Comparison of ENCODE assay signal across 14 cellular contexts in genomic region chr7:119472398-119473038, GRCh38.
DNase-seq lines count a peak whose midpoint lies in the region; ATAC-seq, FAIRE-seq and TF ChIP-seq lines count a peak whose summit lies in the region.
"Had no signal": no experiment of that assay in that cellular context is flagged by ENCODE, and none has a peak within 500 bp of the region (broad histone marks: within the 10 kb centered on the region; RNA-seq: fewer than 3 reads in every experiment).

No MANE protein-coding gene starts in this region.

- no peak overlapping the region for H2AK5ac ChIP-seq in mesenchymal stem cell (ENCODE audit: low read length, severe bottlenecking)

- CTCF ChIA-PET in Caco-2 (lab: Charles Lee) (no interaction called here), HepG2 (lab: Yijun Ruan, JAX; ENCODE audit: low intra/inter-chr PET ratio, low total read pairs) (no interaction called here)

- no peaks in the 10 kb centered on the region for H3K9me3 Mint-ChIP-seq in Caco-2 (ENCODE audit: unreplicated experiment)
- H3K9me3 Mint-ChIP-seq: activated CD4-positive, alpha-beta T cell treated with anti-CD3 and anti-CD28 coated beads, Interleukin-2, amount 10 ng/mL, durations not matched to agents 24 days and 14 days; dendritic cell treated with granulocyte-macrophage colony-stimulating factor and Interleukin-4, amounts not matched to agents 40 ng/mL and 50 ng/mL, for 4 days had no signal

- H4K20me1 ChIP-seq in HepG2 (ENCODE audit: insufficient read depth, low read length): no peaks in the 10 kb centered on the region

- H3K36me3 ChIP-seq in Caco-2 (ENCODE audit: control insufficient read depth, insufficient read depth, low read length) (no peaks in the 10 kb centered on the region), HepG2 (replicated peaks in 1 of 2; ENCODE audit: control insufficient read depth in 1 of 2, insufficient read depth in 2 of 2, low read length in 2 of 2) (no peaks in the 10 kb centered on the region), mesenchymal stem cell (ENCODE audit: control insufficient read depth in 1 of 2, insufficient read depth in 2 of 2, low read depth in 1 of 2, low read length in 2 of 2) (no peaks in the 10 kb centered on the region)
- H3K36me3 ChIP-seq: Peyer's patch, prostate gland had no signal

- H2AFZ ChIP-seq in HepG2 (ENCODE audit: low read length): no peak overlapping the region
- no peak overlapping the region for H2AFZ ChIP-seq in mesenchymal stem cell (ENCODE audit: low read depth, low read length)

- DNase-seq in Caco-2 (peak; percentile 26 to 40), NCI-H1417 treated with DMSO at 0.1 percent for 48 hours (lab: John Stamatoyannopoulos, UW) (peak; percentile 65), NCI-H774 (lab: John Stamatoyannopoulos, UW) (peak; percentile 89), HepG2 (ENCODE audit: low spot score) (no peak), mesenchymal stem cell (no peak), NCI-H226 (no peak)
- DNase-seq: activated CD4-positive, alpha-beta T cell treated with anti-CD3 and anti-CD28 coated beads, Interleukin-2, amount 10 ng/mL, durations not matched to agents 24 days and 14 days; activated T-cell treated with anti-CD3 and anti-CD28 coated beads, Interleukin-2, amount 50 U/mL, for 48 hours; DMS 273 treated with DMSO at 0.1 percent for 48 hours; Peyer's patch had no signal

- no peak overlapping the region for H3K14ac ChIP-seq in mesenchymal stem cell (ENCODE audit: low read length in 2 of 2)

- in situ Hi-C loops in HepG2 (cut with HindIII; ENCODE audit: extremely low pct_ligation_motif_present, low pct_unique_long_range_greater_than_20kb): no loop called here

- no peak overlapping the region for H3K23ac ChIP-seq in mesenchymal stem cell (ENCODE audit: low read length in 2 of 2)

- no peaks in the 10 kb centered on the region for H3K79me1 ChIP-seq in mesenchymal stem cell (replicated peaks; ENCODE audit: low read length, poor library complexity, severe bottlenecking)

- H3K4me2 ChIP-seq in HepG2 (ENCODE audit: low read depth, low read length) (0 out of 2 replicates have a peak overlapping the region, but pooled peaks have one; percentile 10), mesenchymal stem cell (ENCODE audit: low read length, poor library complexity, severe bottlenecking) (no peak overlapping the region)

- TF ChIP-seq RAD21 in HepG2 (CRISPR knock-in tag; IDR thresholded peaks at IDR 0.05): no peak

- H3K18ac ChIP-seq in mesenchymal stem cell (ENCODE audit: low read depth in 1 of 2, low read length in 2 of 2): no peak overlapping the region

- no peak overlapping the region for H2BK120ac ChIP-seq in mesenchymal stem cell (ENCODE audit: low read depth, low read length)

- intact Hi-C loops in Caco-2 (cut with micrococcal nuclease; ENCODE audit: unreplicated experiment): no loop called here
- intact Hi-C loops in HepG2 (cut with micrococcal nuclease; ENCODE audit: unreplicated experiment): no loop called here

- no peak overlapping the region for H4K91ac ChIP-seq in mesenchymal stem cell (ENCODE audit: low read length)

- H3K27ac Mint-ChIP-seq in Caco-2 (ENCODE audit: unreplicated experiment): no peak overlapping the region
- H3K27ac Mint-ChIP-seq: activated CD4-positive, alpha-beta T cell treated with anti-CD3 and anti-CD28 coated beads, Interleukin-2, amount 10 ng/mL, durations not matched to agents 24 days and 14 days; dendritic cell treated with granulocyte-macrophage colony-stimulating factor and Interleukin-4, amounts not matched to agents 40 ng/mL and 50 ng/mL, for 4 days had no signal

- H3K27ac ChIP-seq in HepG2 (ENCODE audit: extremely low read length, insufficient read depth, low read length) (no peak overlapping the region), mesenchymal stem cell (ENCODE audit: low read length, poor library complexity, severe bottlenecking) (no peak overlapping the region)
- H3K27ac ChIP-seq: Peyer's patch, prostate gland had no signal

- TF ChIP-seq CTCF in Caco-2 (IDR thresholded peaks at IDR 0.05; ENCODE audit: insufficient read depth in 1 of 2, low read depth in 1 of 2, low read length in 1 of 2, severe bottlenecking in 1 of 2, unreplicated experiment in 1 of 2): no peak
- TF ChIP-seq CTCF in HepG2 (CRISPR knock-in tag; IDR thresholded peaks at IDR 0.05): no peak

- no peaks in the 10 kb centered on the region for H3K36me3 Mint-ChIP-seq in Caco-2 (ENCODE audit: insufficient read depth, unreplicated experiment)

- ATAC-seq in HepG2 (peak; percentile 43; the same call in 1 of the 3 replicates), HG02884 (IDR thresholded peaks at IDR 0.05; ENCODE audit: unreplicated experiment) (no peak)
- ATAC-seq in activated CD4-positive, CD25-positive, alpha-beta regulatory T cell treated with anti-CD3 and anti-CD28 coated beads, Interleukin-2, amount 50 U/mL, for 24 hours: no peak

- H2BK15ac ChIP-seq in mesenchymal stem cell (ENCODE audit: low read depth, poor library complexity, severe bottlenecking): no peak overlapping the region

- TF ChIP-seq POLR2A in HepG2 (IDR thresholded peaks at IDR 0.05; ENCODE audit: insufficient read depth in 1 of 2, low read depth in 2 of 2, low read length in 2 of 2): no peak

- no peaks in the 10 kb centered on the region for H3K79me2 ChIP-seq in HepG2 (ENCODE audit: insufficient read depth, low read length)

- H2BK12ac ChIP-seq in mesenchymal stem cell (ENCODE audit: low read length in 2 of 2): no peak overlapping the region

- no peaks in the 10 kb centered on the region for H3K4me1 Mint-ChIP-seq in Caco-2 (ENCODE audit: low read depth, unreplicated experiment)
- H3K4me1 Mint-ChIP-seq: activated CD4-positive, alpha-beta T cell treated with anti-CD3 and anti-CD28 coated beads, Interleukin-2, amount 10 ng/mL, durations not matched to agents 24 days and 14 days had no signal

- POLR2A ChIA-PET in Caco-2 (lab: Charles Lee) (no interaction called here), HepG2 (lab: Yijun Ruan, JAX) (no interaction called here)

- H3K27me3 ChIP-seq in Caco-2 (replicated peaks; ENCODE audit: control insufficient read depth, insufficient read depth, low read length) (no peaks in the 10 kb centered on the region), HepG2 (ENCODE audit: control insufficient read depth in 1 of 2, insufficient read depth in 2 of 2, low read length in 2 of 2) (no peaks in the 10 kb centered on the region), mesenchymal stem cell (ENCODE audit: control insufficient read depth in 1 of 2, insufficient read depth in 1 of 2, low read length in 2 of 2) (no peaks in the 10 kb centered on the region)
- H3K27me3 ChIP-seq: Peyer's patch had no signal

- WGBS in HepG2 (ENCODE audit: low lambda C conversion rate): 12% methylated on average over 7 of the region's 7 CpGs
- 61% methylated on average over 5 of the region's 7 CpGs for WGBS in mesenchymal stem cell

- BruUV-seq in Caco-2 (replicated peaks; lab: Mats Ljungman, UMichigan) (no TSS peak), HepG2 (replicated peaks; lab: Mats Ljungman, UMichigan) (no TSS peak)

- H3K4me3 ChIP-seq in Caco-2 (ENCODE audit: low read depth, low read length) (no peak overlapping the region), HepG2 (replicated peaks in 1 of 3; ENCODE audit: insufficient read depth in 1 of 3, low read depth in 2 of 3, low read length in 3 of 3) (no peak overlapping the region), mesenchymal stem cell (ENCODE audit: insufficient read depth in 1 of 2, low read depth in 1 of 2, low read length in 2 of 2) (no peak overlapping the region)
- H3K4me3 ChIP-seq: Peyer's patch, prostate gland had no signal

- H3K4me3 Mint-ChIP-seq in Caco-2 (ENCODE audit: unreplicated experiment): no peak overlapping the region
- H3K4me3 Mint-ChIP-seq: activated CD4-positive, alpha-beta T cell treated with anti-CD3 and anti-CD28 coated beads, Interleukin-2, amount 10 ng/mL, durations not matched to agents 24 days and 14 days; dendritic cell treated with granulocyte-macrophage colony-stimulating factor and Interleukin-4, amounts not matched to agents 40 ng/mL and 50 ng/mL, for 4 days had no signal

- H3K4ac ChIP-seq in mesenchymal stem cell (ENCODE audit: low read depth in 1 of 2, low read length in 2 of 2): no peak overlapping the region

- TF ChIP-seq EP300 in HepG2 (IDR thresholded peaks at IDR 0.05; ENCODE audit: low read depth in 2 of 2, low read length in 2 of 2) (no peak), HepG2 (CRISPR knock-in tag; IDR thresholded peaks at IDR 0.05; ENCODE audit: borderline replicate concordance) (no peak)

- H4K8ac ChIP-seq in mesenchymal stem cell (ENCODE audit: low read length): no peak overlapping the region

- no peaks in the 10 kb centered on the region for H3K27me3 Mint-ChIP-seq in Caco-2 (ENCODE audit: insufficient read depth, unreplicated experiment)
- H3K27me3 Mint-ChIP-seq: activated CD4-positive, alpha-beta T cell treated with anti-CD3 and anti-CD28 coated beads, Interleukin-2, amount 10 ng/mL, durations not matched to agents 24 days and 14 days; dendritic cell treated with granulocyte-macrophage colony-stimulating factor and Interleukin-4, amounts not matched to agents 40 ng/mL and 50 ng/mL, for 4 days had no signal

- H3K9me3 ChIP-seq in Caco-2: no peaks in the 10 kb centered on the region
- no peaks in the 10 kb centered on the region for H3K9me3 ChIP-seq in HepG2 (ENCODE audit: low read length)
- H3K9me3 ChIP-seq in mesenchymal stem cell (ENCODE audit: control insufficient read depth, low read length): no peaks in the 10 kb centered on the region
- H3K9me3 ChIP-seq: Peyer's patch, prostate gland had no signal

- H3K4me1 ChIP-seq in Caco-2 (no peaks in the 10 kb centered on the region), HepG2 (ENCODE audit: insufficient read depth, low read length) (no peaks in the 10 kb centered on the region; the same call in 1 of the 2 replicates), mesenchymal stem cell (ENCODE audit: control insufficient read depth, insufficient read depth, low read depth, low read length) (no peaks in the 10 kb centered on the region)
- H3K4me1 ChIP-seq: Peyer's patch, prostate gland had no signal

- H2BK5ac ChIP-seq in mesenchymal stem cell (ENCODE audit: low read depth, low read length, poor library complexity, severe bottlenecking): no peak overlapping the region

- FAIRE-seq in HepG2 (lab: Jason Lieb, UNC): peak; percentile 8

- no peak overlapping the region for H3K9ac ChIP-seq in HepG2 (ENCODE audit: insufficient read depth, low read depth, low read length)
- H3K9ac ChIP-seq in mesenchymal stem cell (ENCODE audit: low read length): no peak overlapping the region

TF ChIP-seq in HepG2, 621 proteins besides CTCF, POLR2A, EP300 and RAD21 (continues in another document):
- TF ChIP-seq RXRB (CRISPR knock-in tag; IDR thresholded peaks at IDR 0.05; ENCODE audit: borderline replicate concordance): no peak
- TF ChIP-seq ZEB1 (IDR thresholded peaks at IDR 0.05; ENCODE audit: insufficient replicate concordance, low read depth): peak; percentile 57
- TF ChIP-seq CEBPB (IDR thresholded peaks at IDR 0.05; ENCODE audit: borderline replicate concordance, low read depth, low read length): peak; percentile 73; the same call in 1 of the 2 replicates

Comparison
In these comparisons a context has a peak if more than half of its experiments do, and no peak if none do; other contexts are left out.
1. DNase-seq: peak in Caco-2 (2 of 2), NCI-H1417 treated with DMSO at 0.1 percent for 48 hours (single experiment) and NCI-H774 (single experiment); none in HepG2 (single experiment), mesenchymal stem cell (single experiment) and NCI-H226 (single experiment).